ENCODE assay signal across 8 cellular contexts in genomic region chr14:103576371-103577024, GRCh38. TPM values are rescaled to one million over a fixed set of nuclear protein-coding genes. Genes with fewer than 3 reads are reported as not detected.
DNase-seq lines count a peak whose midpoint lies in the region; ATAC-seq and TF ChIP-seq lines count a peak whose summit lies in the region.

No MANE protein-coding gene starts in this region.

- peaks cover 18% of the 10 kb centered on the region for H3K4me1 Mint-ChIP-seq in Calu3 (ENCODE audit: low read depth, unreplicated experiment)
- peaks cover 0 to 3% (median 0%) of the 10 kb centered on the region in 3 donors for H3K4me1 Mint-ChIP-seq in CD8-positive, alpha-beta memory T cell

- no TSS peak for BruUV-seq in Calu3 (replicated peaks; lab: Mats Ljungman, UMichigan)

- no peaks in the 10 kb centered on the region for H3K9me3 Mint-ChIP-seq in Calu3 (ENCODE audit: low read depth, unreplicated experiment)
- no peaks in the 10 kb centered on the region for H3K9me3 Mint-ChIP-seq in CD8-positive, alpha-beta memory T cell

- peak; percentile 98 for ATAC-seq in left lung

- no peaks in the 10 kb centered on the region for H3K9me3 ChIP-seq in left lung
- no peaks in the 10 kb centered on the region for H3K9me3 ChIP-seq in CD8-positive, alpha-beta memory T cell (ENCODE audit: low read length)

- CTCF ChIA-PET in Calu3 (lab: Charles Lee): no interaction called here
- CTCF ChIA-PET in CD8-positive, alpha-beta memory T cell (lab: Charles Lee): no interaction called here

- POLR2A ChIA-PET in CD8-positive, alpha-beta memory T cell (lab: Charles Lee): no interaction called here

- DNase-seq in Calu3 (peak; percentile 87), NCI-H2196 treated with DMSO at 0.1 percent for 48 hours (lab: John Stamatoyannopoulos, UW; ENCODE audit: unreplicated experiment) (peak; percentile 62), coronary artery (ENCODE audit: low spot score) (peak; percentile 94), left lung (peak; percentile 91 to 93), substantia nigra (lab: John Stamatoyannopoulos, UW) (peak in 39 of 49 donors; percentile 7 to 77 (median 56)), OCI-M2 (lab: John Stamatoyannopoulos, UW; ENCODE audit: unreplicated experiment) (no peak)
- DNase-seq in CD8-positive, alpha-beta memory T cell: no peak
- DNase-seq in activated CD4-positive, alpha-beta T cell treated with anti-CD3 and anti-CD28 coated beads for 4 hours: no peak

- H3K27ac Mint-ChIP-seq in Calu3 (ENCODE audit: unreplicated experiment): peak overlapping the region; percentile 36
- H3K27ac Mint-ChIP-seq in CD8-positive, alpha-beta memory T cell: peak overlapping the region in 1 of 8 donors; percentile 38

- no peak overlapping the region for H3K4me3 Mint-ChIP-seq in Calu3 (ENCODE audit: low read depth, unreplicated experiment)
- H3K4me3 Mint-ChIP-seq in CD8-positive, alpha-beta memory T cell: no peak overlapping the region

- peaks cover 0 to 70% of the 10 kb centered on the region in 2 donors for H3K36me3 ChIP-seq in left lung
- H3K36me3 ChIP-seq in CD8-positive, alpha-beta memory T cell (ENCODE audit: insufficient read depth, low read length): peaks cover 16% of the 10 kb centered on the region

- no peaks in the 10 kb centered on the region for H3K27me3 Mint-ChIP-seq in Calu3 (ENCODE audit: unreplicated experiment)
- H3K27me3 Mint-ChIP-seq in CD8-positive, alpha-beta memory T cell: no peaks in the 10 kb centered on the region

- H3K27ac ChIP-seq in coronary artery (peak overlapping the region; percentile 76 to 85), left lung (peak overlapping the region; percentile 78 to 89), substantia nigra (ENCODE audit: low read depth, low read length, poor library complexity, severe bottlenecking) (no peak overlapping the region)
- no peak overlapping the region for H3K27ac ChIP-seq in CD8-positive, alpha-beta memory T cell (ENCODE audit: low read depth, low read length)

- intact Hi-C loops in Calu3 (cut with micrococcal nuclease; ENCODE audit: unreplicated experiment) (loop anchor here (10.0 kb wide), 2 partner anchors 48 to 98 kb away; partner anchors contain the start of gene KLC1), left lung (cut with DNase I) (loop anchor here in 1 of 2 donors (10.0 kb wide), 1 partner anchor 118 kb away; no protein-coding TSS in a partner anchor)

- H3K4me3 ChIP-seq in coronary artery: peak overlapping the region; percentile 1
- H3K4me3 ChIP-seq in left lung: no peak overlapping the region
- H3K4me3 ChIP-seq in CD8-positive, alpha-beta memory T cell (ENCODE audit: low read length): no peak overlapping the region

- peaks cover 6 to 45% of the 10 kb centered on the region in 2 donors for H3K4me1 ChIP-seq in left lung
- no peaks in the 10 kb centered on the region for H3K4me1 ChIP-seq in CD8-positive, alpha-beta memory T cell (ENCODE audit: insufficient read depth, low read length)

- no peaks in the 10 kb centered on the region for H3K27me3 ChIP-seq in left lung
- H3K27me3 ChIP-seq in CD8-positive, alpha-beta memory T cell (ENCODE audit: insufficient read depth, low read length, poor library complexity, severe bottlenecking): no peaks in the 10 kb centered on the region

- peaks cover 22% of the 10 kb centered on the region for H3K36me3 Mint-ChIP-seq in Calu3 (ENCODE audit: insufficient read depth, unreplicated experiment)
- peaks cover 0 to 58% (median 8%) of the 10 kb centered on the region in 3 donors for H3K36me3 Mint-ChIP-seq in CD8-positive, alpha-beta memory T cell

- TF ChIP-seq CTCF in Calu3 (IDR thresholded peaks at IDR 0.05; ENCODE audit: unreplicated experiment): no peak
- no peak for TF ChIP-seq CTCF in coronary artery (IDR thresholded peaks at IDR 0.05)
- TF ChIP-seq CTCF in left lung (IDR thresholded peaks at IDR 0.05): no peak

RNA-seq across cellular contexts. Expression of gene COA8, which starts 13.7 kb away (rescaled TPM):
- total RNA-seq in Calu3 (2022) (29.1 and 37.2 TPM in 2 replicates), left lung (10 to 100 TPM; 35.1 to 35.6 TPM)
- total RNA-seq in CD8-positive, alpha-beta memory T cell: 10 to 100 TPM; 42.9 to 43.5 TPM
- polyA plus RNA-seq in CD8-positive, alpha-beta memory T cell: 64.4 TPM

RNA-seq across cellular contexts. Expression of gene BAG5, which starts 14.0 kb away (rescaled TPM):
- total RNA-seq in Calu3 (2022): 36.5 and 38.4 TPM in 2 replicates
- total RNA-seq in left lung: 10 to 100 TPM; 22.7 to 26.3 TPM
- 10 to 100 TPM; 35.9 to 38.1 TPM for total RNA-seq in CD8-positive, alpha-beta memory T cell
- polyA plus RNA-seq in CD8-positive, alpha-beta memory T cell: 40.7 TPM

RNA-seq across cellular contexts. Expression of gene TRMT61A, which starts 47.5 kb away (rescaled TPM):
- total RNA-seq in Calu3 (2022): 25.9 and 28.0 TPM in 2 replicates
- 10 to 100 TPM in 1 of 2 donors, 1 to 10 TPM in 1; 8.6 to 12.6 TPM for total RNA-seq in left lung
- total RNA-seq in CD8-positive, alpha-beta memory T cell: 10 to 100 TPM; 28.4 to 29.5 TPM
- polyA plus RNA-seq in CD8-positive, alpha-beta memory T cell: 8.2 TPM

RNA-seq across cellular contexts. Expression of gene KLC1, which starts 52.5 kb away (rescaled TPM):
- total RNA-seq in Calu3 (2022) (124 and 128 TPM in 2 replicates), left lung (100 to 1,000 TPM; 152 to 167 TPM)
- total RNA-seq in CD8-positive, alpha-beta memory T cell: 100 to 1,000 TPM; 141 to 143 TPM
- polyA plus RNA-seq in CD8-positive, alpha-beta memory T cell: 92.0 TPM

RNA-seq across cellular contexts. Expression of gene CKB, which starts 53.9 kb away (rescaled TPM):
- 27.0 and 28.2 TPM in 2 replicates for total RNA-seq in Calu3 (2022)
- 100 to 1,000 TPM; 129 to 272 TPM for total RNA-seq in left lung
- 1 to 10 TPM; 1.5 to 2.7 TPM for total RNA-seq in CD8-positive, alpha-beta memory T cell
- 1.1 TPM for polyA plus RNA-seq in CD8-positive, alpha-beta memory T cell

Comparison
In these comparisons a context has a peak if more than half of its experiments do, and no peak if none do; other contexts are left out.
1. DNase-seq: peak in Calu3 (single experiment), NCI-H2196 treated with DMSO at 0.1 percent for 48 hours (single experiment), coronary artery (single experiment), left lung (2 of 2) and substantia nigra (39 of 49); none in OCI-M2 (single experiment), CD8-positive, alpha-beta memory T cell (0 of 5) and activated CD4-positive, alpha-beta T cell treated with anti-CD3 and anti-CD28 coated beads for 4 hours (0 of 2).
2. H3K27ac ChIP-seq: peak in coronary artery (2 of 2) and left lung (2 of 2); none in substantia nigra (single experiment) and CD8-positive, alpha-beta memory T cell (single experiment).